ENCODE assay signal across 8 cellular contexts in genomic region chr11:66891849-66892660, GRCh38. TPM values are rescaled to one million over a fixed set of nuclear protein-coding genes. Genes with fewer than 3 reads are reported as not detected.
DNase-seq lines count a peak whose midpoint lies in the region; ATAC-seq and TF ChIP-seq lines count a peak whose summit lies in the region.

No MANE protein-coding gene starts in this region.

- in situ Hi-C loops in IMR-90 (cut with MboI; ENCODE audit: low sequenced_read_pairs), result no loop called here

- peak overlapping the region; percentile 72 for H2AFZ ChIP-seq in IMR-90 (replicated peaks; ENCODE audit: low read length, poor library complexity)

- peak overlapping the region; percentile 73; the same call in 1 of the 3 replicates for H2BK15ac ChIP-seq in IMR-90 (ENCODE audit: low read depth, low read length)

- intact Hi-C loops in IMR-90 (cut with micrococcal nuclease), result no loop called here

- H3K4me3 ChIP-seq in IMR-90 (ENCODE audit: insufficient read depth, low read depth, low read length), result no peak overlapping the region
- no peak overlapping the region for H3K4me3 ChIP-seq in fibroblast of villous mesenchyme (ENCODE audit: low read depth, low read length)
- no peak overlapping the region for H3K4me3 ChIP-seq in WERI-Rb-1 (ENCODE audit: low read depth, low read length)

- peak overlapping the region; percentile 87 for H2AK9ac ChIP-seq in IMR-90 (replicated peaks; ENCODE audit: low read depth, low read length, poor library complexity)

- no peaks in the 10 kb centered on the region for H4K20me1 ChIP-seq in IMR-90 (ENCODE audit: insufficient read depth, low read length)

- TSS peak; percentile 30 for BruUV-seq in IMR-90 (replicated peaks; lab: Mats Ljungman, UMichigan)

- peak overlapping the region; percentile 32 for H2AK5ac ChIP-seq in IMR-90 (ENCODE audit: low read depth, low read length)

- H3K23ac ChIP-seq in IMR-90 (ENCODE audit: low read depth, low read length), result no peak overlapping the region

- dilution Hi-C loops in IMR-90 (cut with HindIII; ENCODE audit: low sequenced_read_pairs, unreplicated experiment), result no loop called here

- POLR2A ChIA-PET in IMR-90 (lab: Charles Lee; ENCODE audit: unreplicated experiment), result no interaction called here

- H3K9me3 ChIP-seq in IMR-90 (ENCODE audit: control insufficient read depth, insufficient read depth, low read length), result no peaks in the 10 kb centered on the region
- H3K9me3 ChIP-seq in WERI-Rb-1 (ENCODE audit: severe bottlenecking), result no peaks in the 10 kb centered on the region

- ATAC-seq in GM21737 (IDR thresholded peaks at IDR 0.05; ENCODE audit: unreplicated experiment) (peak; percentile 85), IMR-90 (ENCODE audit: low read depth) (peak; percentile 94)

- CTCF ChIA-PET in IMR-90 (lab: Yijun Ruan, JAX), result interaction anchor here (1.0 kb wide), 1 partner anchor 9 kb away, joined by 4 read pairs; no protein-coding TSS in a partner anchor

- peaks cover 10% of the 10 kb centered on the region for H3K4me1 ChIP-seq in IMR-90 (ENCODE audit: control insufficient read depth, insufficient read depth, low read length)

- peaks cover 2% of the 10 kb centered on the region; the same call in 1 of the 2 replicates for H3K9me1 ChIP-seq in IMR-90 (ENCODE audit: insufficient read depth, low read length)

- no CpG with 5 or more reads among the region's 14 CpGs for WGBS in IMR-90 (ENCODE audit: extremely low coverage in 2 of 2, insufficient read length in 1 of 2), 2 experiments

- peak overlapping the region; percentile 38 for H3K27ac ChIP-seq in IMR-90 (ENCODE audit: insufficient read depth, low read length)
- no peak overlapping the region for H3K27ac ChIP-seq in WERI-Rb-1

- H3K4me2 ChIP-seq in IMR-90 (ENCODE audit: low read depth, low read length), result peak overlapping the region; percentile 16; the same call in 1 of the 2 replicates

- no peak overlapping the region for H3K9ac ChIP-seq in IMR-90 (ENCODE audit: low read depth, low read length)

- H3K36me3 ChIP-seq in IMR-90 (ENCODE audit: control insufficient read depth, insufficient read depth, low read length) (peaks cover 2% of the 10 kb centered on the region; the same call in 1 of the 2 replicates), WERI-Rb-1 (no peaks in the 10 kb centered on the region)

- no peak for TF ChIP-seq CTCF in GM10266 (IDR thresholded peaks at IDR 0.05; ENCODE audit: control insufficient read depth, insufficient read depth, low read depth, missing control alignments)
- no peak for TF ChIP-seq CTCF in IMR-90 (conservative IDR thresholded peaks at IDR 0.05; ENCODE audit: low read depth, low read length)
- no peak for TF ChIP-seq CTCF in fibroblast of villous mesenchyme (IDR thresholded peaks at IDR 0.05; ENCODE audit: insufficient read depth, low read depth, low read length)
- no peak for TF ChIP-seq CTCF in WERI-Rb-1 (IDR thresholded peaks at IDR 0.05; ENCODE audit: low read depth, low read length)

- H3K14ac ChIP-seq in IMR-90 (replicated peaks; ENCODE audit: low read depth, low read length), result peak overlapping the region; percentile 81

- H4K5ac ChIP-seq in IMR-90 (ENCODE audit: low read depth, low read length), result peak overlapping the region; percentile 23; the same call in 1 of the 2 replicates

- TF ChIP-seq RAD21 in IMR-90 (IDR thresholded peaks at IDR 0.05; ENCODE audit: low read length), result peak; percentile 22; the same call in 1 of the 2 replicates

- peak overlapping the region; percentile 85 for H2BK120ac ChIP-seq in IMR-90 (ENCODE audit: low read depth, low read length)

- H2BK5ac ChIP-seq in IMR-90 (ENCODE audit: low read depth, low read length, poor library complexity, severe bottlenecking), result peak overlapping the region; percentile 90

- peak overlapping the region; percentile 26; the same call in 1 of the 2 replicates for H3K18ac ChIP-seq in IMR-90 (ENCODE audit: low read depth, low read length)

- H4K8ac ChIP-seq in IMR-90 (ENCODE audit: low read depth in 2 of 2, low read length in 2 of 2), result peak overlapping the region in 1 of 2 experiments; percentile 61; a peak in 1 of 4 replicates

- H3K56ac ChIP-seq in IMR-90 (ENCODE audit: extremely low read depth, insufficient read depth, low read length), result no peak overlapping the region

- TF ChIP-seq POLR2A in IMR-90 (IDR thresholded peaks at IDR 0.05; ENCODE audit: low read depth, low read length), result no peak

- H3K27me3 ChIP-seq in IMR-90 (ENCODE audit: control insufficient read depth, insufficient read depth, low read length) (no peaks in the 10 kb centered on the region), WERI-Rb-1 (ENCODE audit: insufficient read depth, low read depth, severe bottlenecking) (no peaks in the 10 kb centered on the region)

- peaks cover 4 to 5% of the 10 kb centered on the region in 2 experiments; a peak in 2 of 4 replicates for H3K79me1 ChIP-seq in IMR-90 (ENCODE audit: low read depth in 1 of 2, low read length in 2 of 2)

- DNase-seq in GM10266 (ENCODE audit: extremely low spot score), result peak; percentile 90
- DNase-seq in IMR-90, result peak; percentile 99
- DNase-seq in activated CD4-positive, alpha-beta T cell treated with anti-CD3 and anti-CD28 coated beads, Interleukin-2, amount 50 U/mL, for 48 hours, result peak; percentile 68 to 80
- peak; percentile 93 for DNase-seq in fibroblast of villous mesenchyme (ENCODE audit: low read depth)
- peak; percentile 18 to 53 for DNase-seq in stimulated activated CD4-positive, alpha-beta T cell treated with anti-CD3 and anti-CD28 coated beads, Interleukin-4, amount 100 ng/mL, for 4 hours
- no peak for DNase-seq in OCI-M2 (lab: John Stamatoyannopoulos, UW; ENCODE audit: unreplicated experiment)
- no peak for DNase-seq in WERI-Rb-1

- H4K91ac ChIP-seq in IMR-90 (ENCODE audit: insufficient read depth, low read depth, low read length), result peak overlapping the region; percentile 75

- H2BK20ac ChIP-seq in IMR-90 (ENCODE audit: low read depth, low read length), result peak overlapping the region; percentile 67

- peak overlapping the region; percentile 68; the same call in 1 of the 2 replicates for H3K4ac ChIP-seq in IMR-90 (ENCODE audit: low read depth, low read length)

TF ChIP-seq in IMR-90, 13 proteins besides CTCF, POLR2A, EP300 and RAD21:
- peak; percentile 90 for TF ChIP-seq RCOR1 (IDR thresholded peaks at IDR 0.05; ENCODE audit: insufficient replicate concordance, low read length)
- no peak for TF ChIP-seq SMC3 (IDR thresholded peaks at IDR 0.05; ENCODE audit: low read depth, low read length)
- peak; percentile 98 for TF ChIP-seq BHLHE40 (IDR thresholded peaks at IDR 0.05; ENCODE audit: low read depth, low read length)
- peak; percentile 95 for TF ChIP-seq NFE2L2 (IDR thresholded peaks at IDR 0.05; ENCODE audit: low read depth, low read length)
- no peak for TF ChIP-seq MXI1 (IDR thresholded peaks at IDR 0.05; ENCODE audit: borderline replicate concordance, low read depth, low read length)
- TF ChIP-seq CHD1 (IDR thresholded peaks at IDR 0.05; ENCODE audit: low read depth, low read length), result no peak
- TF ChIP-seq FOS (IDR thresholded peaks at IDR 0.05; ENCODE audit: low read depth, low read length), result peak; percentile 99
- peak; percentile 25; the same call in 1 of the 2 replicates for TF ChIP-seq CEBPB (IDR thresholded peaks at IDR 0.05; ENCODE audit: low read depth, low read length)
- TF ChIP-seq MAFK (IDR thresholded peaks at IDR 0.05; ENCODE audit: low read depth, low read length), result peak; percentile 74
- no peak for TF ChIP-seq MAZ (IDR thresholded peaks at IDR 0.05; ENCODE audit: borderline replicate concordance, low read depth, low read length)
- no peak; the same call in 1 of the 2 replicates for TF ChIP-seq USF2 (IDR thresholded peaks at IDR 0.05; ENCODE audit: low read depth, low read length)

RNA-seq across cellular contexts. Expression of gene LRFN4, which starts 35.2 kb away (rescaled TPM):
- total RNA-seq in IMR-90 (2012; rRNA removed), result 6.1 and 7.8 TPM in 2 replicates
- polyA plus RNA-seq in IMR-90 (2012; rRNA removed), result 18.9 and 24.9 TPM in 2 replicates
- polyA plus RNA-seq in IMR-90 (2012; cell fraction: cytosol; rRNA removed), result 13.7 and 28.5 TPM in 2 replicates
- 33.5 and 98.4 TPM in 2 replicates for polyA plus RNA-seq in IMR-90 (2012; cell fraction: nucleus; rRNA removed; ENCODE audit: low replicate concordance)
- 9.9 and 14.5 TPM in 2 replicates for total RNA-seq in fibroblast of villous mesenchyme

RNA-seq across cellular contexts. Expression of gene RCE1, which starts 48.8 kb away (rescaled TPM):
- total RNA-seq in IMR-90 (2012; rRNA removed) (5.6 and 6.6 TPM in 2 replicates), fibroblast of villous mesenchyme (11.7 and 16.8 TPM in 2 replicates)
- polyA plus RNA-seq in IMR-90 (2012; rRNA removed), result 19.4 and 21.1 TPM in 2 replicates
- polyA plus RNA-seq in IMR-90 (2012; cell fraction: cytosol; rRNA removed), result 14.3 and 24.4 TPM in 2 replicates
- 41.3 and 99.0 TPM in 2 replicates for polyA plus RNA-seq in IMR-90 (2012; cell fraction: nucleus; rRNA removed; ENCODE audit: low replicate concordance)

Comparison
In these comparisons a context has a peak if more than half of its experiments do, and no peak if none do; other contexts are left out.
1. DNase-seq: peak in GM10266 (single experiment), IMR-90 (single experiment), activated CD4-positive, alpha-beta T cell treated with anti-CD3 and anti-CD28 coated beads, Interleukin-2, amount 50 U/mL, for 48 hours (2 of 2), fibroblast of villous mesenchyme (single experiment) and stimulated activated CD4-positive, alpha-beta T cell treated with anti-CD3 and anti-CD28 coated beads, Interleukin-4, amount 100 ng/mL, for 4 hours (2 of 2); none in OCI-M2 (single experiment) and WERI-Rb-1 (single experiment).